ENCODE assay signal across 8 cellular contexts in the genomic region with DNA sequence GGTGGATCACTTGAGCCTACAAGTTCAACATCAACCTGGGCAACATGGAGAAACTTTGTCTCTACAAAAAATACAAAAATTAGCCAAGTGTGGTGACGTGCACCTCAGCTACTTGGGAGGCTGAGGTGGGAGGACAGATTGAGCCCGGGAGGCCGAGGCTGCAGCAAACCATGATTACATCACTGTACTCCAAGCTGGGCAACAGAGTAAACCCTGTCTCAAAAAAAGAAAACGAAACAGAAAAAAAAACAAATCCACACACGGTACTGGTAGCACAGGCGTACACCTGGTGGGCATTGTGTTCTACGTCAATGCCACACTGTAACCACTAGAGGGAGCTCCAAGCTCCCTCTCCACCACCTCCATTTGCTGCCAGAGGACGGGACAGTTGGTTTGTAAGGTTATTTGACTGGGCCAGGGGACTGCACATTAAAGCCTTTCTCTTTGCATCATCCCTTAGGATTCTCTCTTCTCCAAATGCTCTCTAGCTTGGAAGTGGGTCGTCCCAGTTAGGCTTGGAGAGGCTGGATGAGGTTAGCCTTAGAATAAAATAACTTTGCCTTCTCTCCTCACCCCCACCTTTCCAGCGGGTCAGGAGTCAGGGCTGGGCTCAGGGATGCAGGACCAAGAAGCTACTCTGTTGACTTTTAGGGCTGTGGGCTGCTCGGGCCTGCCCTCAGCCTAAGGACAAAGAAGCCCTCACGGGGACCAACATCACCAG.
DNase-seq lines count a peak whose midpoint lies in the region; ATAC-seq and TF ChIP-seq lines count a peak whose summit lies in the region.

No MANE protein-coding gene starts in this region.

- no peaks in the 10 kb centered on the region for H3K9me3 Mint-ChIP-seq in T-cell

- H3K27me3 Mint-ChIP-seq in T-cell: no peaks in the 10 kb centered on the region

- H3K36me3 Mint-ChIP-seq in T-cell: no peaks in the 10 kb centered on the region

- in situ Hi-C loops in KBM-7 (cut with MboI; ENCODE audit: low pct_unique_long_range_greater_than_20kb, low sequenced_read_pairs) (loop anchor here (10.0 kb wide), 1 partner anchor 164 kb away; no protein-coding TSS in a partner anchor), astrocyte of the spinal cord (cut with HindIII; ENCODE audit: low sequenced_read_pairs) (no loop called here)

- CTCF ChIA-PET in T-cell (lab: Charles Lee): interaction anchor here (0.5 to 3.2 kb wide), 24 partner anchors 9 to 909 kb away, joined by 3 to 25 read pairs (median 4); partner anchors contain the start of gene TCTN3 (in 1 of the 2)

- no peaks in the 10 kb centered on the region for H3K4me1 Mint-ChIP-seq in T-cell

- peak; percentile 44 to 57 for DNase-seq in NCI-H526 (lab: John Stamatoyannopoulos, UW)
- DNase-seq in NCI-H526 treated with DMSO at 0.1 percent for 48 hours (lab: John Stamatoyannopoulos, UW): no peak
- peak; percentile 79 for DNase-seq in KBM-7
- DNase-seq in T-cell: peak in 28 of 34 experiments; percentile 6 to 39 (median 22)
- peak; percentile 65 for DNase-seq in astrocyte of the spinal cord (ENCODE audit: low read depth, low spot score)
- DNase-seq in iPS-NIHi11 (ENCODE audit: low spot score): peak; percentile 89
- peak; percentile 8 to 22 (median 13) for DNase-seq in stimulated activated CD4-positive, alpha-beta T cell treated with anti-CD3 and anti-CD28 coated beads, Interleukin-12 subunit alpha, Interleukin-12 subunit beta, amount 100 ng/mL, for 48 hours (ENCODE audit: low read depth in 2 of 3, low spot score in 1 of 3)

- peak; percentile 74 for ATAC-seq in GM21825 (IDR thresholded peaks at IDR 0.05; ENCODE audit: unreplicated experiment)
- ATAC-seq in T-cell (replicated peaks in 1 of 4): peak; percentile 63 to 75 (median 70)

- POLR2A ChIA-PET in T-cell (lab: Charles Lee): no interaction called here

- no peak overlapping the region for H3K4me3 ChIP-seq in astrocyte of the spinal cord (ENCODE audit: low read depth, low read length)

- H3K4me3 Mint-ChIP-seq in T-cell: no peak overlapping the region

- TF ChIP-seq CTCF in astrocyte of the spinal cord (IDR thresholded peaks at IDR 0.05; ENCODE audit: low read depth, low read length): peak; percentile 92

- no peak overlapping the region for H3K27ac Mint-ChIP-seq in T-cell
